ENCODE assay signal across 18 cellular contexts in the genomic region with DNA sequence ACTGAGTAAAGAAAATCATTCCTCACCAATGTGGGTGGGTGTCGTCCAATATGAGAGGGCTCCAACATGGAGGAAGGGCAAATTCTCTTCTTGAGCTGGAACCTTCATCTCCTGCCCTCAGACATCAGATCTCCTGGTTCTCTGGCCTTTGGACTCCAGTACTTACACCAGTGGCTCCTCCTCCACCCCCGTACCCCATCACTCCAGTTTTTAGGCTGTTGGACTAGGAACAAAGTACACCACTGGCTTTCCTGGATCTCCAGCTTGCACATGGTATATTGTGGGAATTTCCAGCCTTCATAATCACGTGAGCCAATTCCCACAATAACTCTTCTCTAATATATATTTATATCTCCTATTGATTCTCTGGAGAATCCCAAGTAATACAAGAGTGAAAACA.
DNase-seq lines count a peak whose midpoint lies in the region; ATAC-seq and TF ChIP-seq lines count a peak whose summit lies in the region.
"Had no signal": no experiment of that assay in that cellular context is flagged by ENCODE, and none has a peak within 500 bp of the region (broad histone marks: within the 10 kb centered on the region; RNA-seq: fewer than 3 reads in every experiment).

No MANE protein-coding gene starts in this region.

- H3K27me3 ChIP-seq in Karpas-422 (ENCODE audit: low read length) (no peaks in the 10 kb centered on the region), osteoblast (ENCODE audit: insufficient read depth, low read length) (no peaks in the 10 kb centered on the region)
- H3K27me3 ChIP-seq: BLaER1 treated with 17β-estradiol and CSF1 and Interleukin-3, amounts not matched to agents 10 nM and 100 nM had no signal

- H3K9me3 ChIP-seq in Karpas-422 (ENCODE audit: low read length) (peaks cover 33% of the 10 kb centered on the region), osteoblast (ENCODE audit: low read depth, low read length) (no peaks in the 10 kb centered on the region)
- H3K9me3 ChIP-seq: A549; BLaER1 treated with 17β-estradiol and CSF1 and Interleukin-3, amounts not matched to agents 10 nM and 100 nM; Caco-2 had no signal

- ATAC-seq in left colon (peak; percentile 72), SK-N-SH treated with all-trans-retinoic acid at 6 μM for 48 hours (no peak)
- ATAC-seq in activated CD4-positive, alpha-beta T cell treated with anti-CD3 and anti-CD28 coated beads for 36 hours = no peak
- ATAC-seq in activated naive CD8-positive, alpha-beta T cell treated with anti-CD3 and anti-CD28 coated beads, Interleukin-2, amount 50 U/mL, for 24 hours = no peak
- ATAC-seq: A549; CD8-positive, alpha-beta T cell had no signal

- no peaks in the 10 kb centered on the region for H3K27me3 Mint-ChIP-seq in activated CD4-positive, alpha-beta T cell treated with anti-CD3 and anti-CD28 coated beads for 36 hours
- H3K27me3 Mint-ChIP-seq in activated naive CD8-positive, alpha-beta T cell treated with anti-CD3 and anti-CD28 coated beads, Interleukin-2, amount 50 U/mL, for 24 hours = no peaks in the 10 kb centered on the region
- H3K27me3 Mint-ChIP-seq: B cell; CD4-positive, alpha-beta T cell had no signal

- CTCF ChIA-PET in activated CD4-positive, alpha-beta T cell treated with anti-CD3 and anti-CD28 coated beads for 36 hours (lab: Charles Lee) = interaction anchor here (0.6 to 0.7 kb wide), 2 partner anchors 21 to 383 kb away, joined by 3 read pairs; no protein-coding TSS in a partner anchor

- no peaks in the 10 kb centered on the region for H3K9me2 ChIP-seq in Karpas-422 (replicated peaks; ENCODE audit: insufficient read depth, low read length)

- no peaks in the 10 kb centered on the region for H3K36me3 ChIP-seq in Karpas-422 (ENCODE audit: insufficient read depth, low read length)
- H3K36me3 ChIP-seq in osteoblast (ENCODE audit: insufficient read depth, low read length) = no peaks in the 10 kb centered on the region
- H3K36me3 ChIP-seq: BLaER1 treated with 17β-estradiol and CSF1 and Interleukin-3, amounts not matched to agents 10 nM and 100 nM had no signal

- no peaks in the 10 kb centered on the region for H3K36me3 Mint-ChIP-seq in activated CD4-positive, alpha-beta T cell treated with anti-CD3 and anti-CD28 coated beads for 36 hours (ENCODE audit: low read depth)
- H3K36me3 Mint-ChIP-seq in activated naive CD8-positive, alpha-beta T cell treated with anti-CD3 and anti-CD28 coated beads, Interleukin-2, amount 50 U/mL, for 24 hours (ENCODE audit: low read depth) = no peaks in the 10 kb centered on the region
- H3K36me3 Mint-ChIP-seq: CD8-positive, alpha-beta T cell had no signal

- H2AFZ ChIP-seq in Karpas-422 (ENCODE audit: low read length) (no peak overlapping the region), osteoblast (ENCODE audit: low read length) (peak overlapping the region; percentile 42)

- H3K4me1 ChIP-seq in Karpas-422 (ENCODE audit: low read length) (no peaks in the 10 kb centered on the region), osteoblast (ENCODE audit: insufficient read depth, low read length) (no peaks in the 10 kb centered on the region)
- H3K4me1 ChIP-seq: A549; BLaER1 treated with 17β-estradiol and CSF1 and Interleukin-3, amounts not matched to agents 10 nM and 100 nM; Caco-2 had no signal

- no peak overlapping the region for H3K4me2 ChIP-seq in Karpas-422 (ENCODE audit: low read depth, low read length, poor library complexity, severe bottlenecking)
- H3K4me2 ChIP-seq in osteoblast (ENCODE audit: insufficient read depth, low read length) = no peak overlapping the region
- H3K4me2 ChIP-seq: A549; BLaER1 treated with 17β-estradiol and CSF1 and Interleukin-3, amounts not matched to agents 10 nM and 100 nM had no signal

- H3K4me1 Mint-ChIP-seq in activated CD4-positive, alpha-beta T cell treated with anti-CD3 and anti-CD28 coated beads for 36 hours = no peaks in the 10 kb centered on the region
- no peaks in the 10 kb centered on the region for H3K4me1 Mint-ChIP-seq in activated naive CD8-positive, alpha-beta T cell treated with anti-CD3 and anti-CD28 coated beads, Interleukin-2, amount 50 U/mL, for 24 hours
- H3K4me1 Mint-ChIP-seq: B cell had no signal

- H3K9ac ChIP-seq in Karpas-422 (ENCODE audit: low read length) = no peak overlapping the region
- H3K9ac ChIP-seq: BLaER1 treated with 17β-estradiol and CSF1 and Interleukin-3, amounts not matched to agents 10 nM and 100 nM had no signal

- POLR2A ChIA-PET in activated CD4-positive, alpha-beta T cell treated with anti-CD3 and anti-CD28 coated beads for 36 hours (lab: Charles Lee) = no interaction called here

- no peak overlapping the region for H3K27ac Mint-ChIP-seq in activated CD4-positive, alpha-beta T cell treated with anti-CD3 and anti-CD28 coated beads for 36 hours
- H3K27ac Mint-ChIP-seq in activated naive CD8-positive, alpha-beta T cell treated with anti-CD3 and anti-CD28 coated beads, Interleukin-2, amount 50 U/mL, for 24 hours = no peak overlapping the region
- H3K27ac Mint-ChIP-seq: B cell; CD4-positive, alpha-beta T cell; CD8-positive, alpha-beta T cell had no signal

- H3K4me3 ChIP-seq in Karpas-422 (ENCODE audit: low read length) (0 out of 2 replicates have a peak overlapping the region, but pooled peaks have one; percentile 12), osteoblast (ENCODE audit: insufficient read depth, low read length) (no peak overlapping the region)
- H3K4me3 ChIP-seq: A549; BLaER1 treated with 17β-estradiol and CSF1 and Interleukin-3, amounts not matched to agents 10 nM and 100 nM had no signal

- H3K4me3 Mint-ChIP-seq in activated CD4-positive, alpha-beta T cell treated with anti-CD3 and anti-CD28 coated beads for 36 hours = no peak overlapping the region
- H3K4me3 Mint-ChIP-seq in activated naive CD8-positive, alpha-beta T cell treated with anti-CD3 and anti-CD28 coated beads, Interleukin-2, amount 50 U/mL, for 24 hours = no peak overlapping the region
- H3K4me3 Mint-ChIP-seq: B cell; CD4-positive, alpha-beta T cell; CD8-positive, alpha-beta T cell had no signal

- intact Hi-C loops in left colon (cut with DNase I, micrococcal nuclease) = no loop called here
- intact Hi-C loops in activated CD4-positive, alpha-beta T cell treated with anti-CD3 and anti-CD28 coated beads for 36 hours (cut with DNase I, micrococcal nuclease) = loop anchor here in 1 of 2 experiments (10.0 kb wide), 1 partner anchor 872 kb away; no protein-coding TSS in a partner anchor

- DNase-seq in Karpas-422 (no peak), left colon (no peak), osteoblast (ENCODE audit: insufficient read length, low spot score, missing footprints) (no peak)
- DNase-seq in activated CD4-positive, alpha-beta T cell treated with anti-CD3 and anti-CD28 coated beads for 36 hours = no peak
- DNase-seq in activated naive CD8-positive, alpha-beta T cell treated with anti-CD3 and anti-CD28 coated beads, Interleukin-2, amount 50 U/mL, for 24 hours = no peak
- DNase-seq: AML-193; Caco-2; Calu3; CD4-positive, alpha-beta T cell; CD8-positive, alpha-beta T cell; DMS79 treated with DMSO at 0.1 percent for 48 hours; GF-D8 had no signal

- no peaks in the 10 kb centered on the region for H4K20me1 ChIP-seq in Karpas-422 (ENCODE audit: insufficient read depth, low read depth, low read length)
- H4K20me1 ChIP-seq in osteoblast (ENCODE audit: insufficient read depth, low read length) = no peaks in the 10 kb centered on the region
- H4K20me1 ChIP-seq: BLaER1 treated with 17β-estradiol and CSF1 and Interleukin-3, amounts not matched to agents 10 nM and 100 nM had no signal

- H3K79me2 ChIP-seq in Karpas-422 (ENCODE audit: low read length) (no peaks in the 10 kb centered on the region), osteoblast (ENCODE audit: insufficient read depth, low read length) (no peaks in the 10 kb centered on the region)

- H3K27ac ChIP-seq in Karpas-422 (ENCODE audit: low read length) (no peak overlapping the region), osteoblast (ENCODE audit: low read depth, low read length) (no peak overlapping the region)
- H3K27ac ChIP-seq: 22Rv1; A549; BLaER1 treated with 17β-estradiol and CSF1 and Interleukin-3, amounts not matched to agents 10 nM and 100 nM; C4-2B had no signal

- H3K9me3 Mint-ChIP-seq in activated CD4-positive, alpha-beta T cell treated with anti-CD3 and anti-CD28 coated beads for 36 hours (ENCODE audit: low read depth) = peaks cover 3% of the 10 kb centered on the region
- H3K9me3 Mint-ChIP-seq in activated naive CD8-positive, alpha-beta T cell treated with anti-CD3 and anti-CD28 coated beads, Interleukin-2, amount 50 U/mL, for 24 hours = no peaks in the 10 kb centered on the region

- TF ChIP-seq CTCF in osteoblast (IDR thresholded peaks at IDR 0.05; ENCODE audit: extremely low read depth, low read depth, low read length) = no peak

TF ChIP-seq in SK-N-SH treated with all-trans-retinoic acid at 6 μM for 48 hours, 23 proteins besides CTCF, POLR2A, EP300 and RAD21:
- TF ChIP-seq ZC3H10 (CRISPR knock-in tag; IDR thresholded peaks at IDR 0.05) (no peak), OSR1 (CRISPR knock-in tag; IDR thresholded peaks at IDR 0.05) (no peak), ZNF70 (CRISPR knock-in tag; IDR thresholded peaks at IDR 0.05) (no peak)
